In the genomic region with DNA sequence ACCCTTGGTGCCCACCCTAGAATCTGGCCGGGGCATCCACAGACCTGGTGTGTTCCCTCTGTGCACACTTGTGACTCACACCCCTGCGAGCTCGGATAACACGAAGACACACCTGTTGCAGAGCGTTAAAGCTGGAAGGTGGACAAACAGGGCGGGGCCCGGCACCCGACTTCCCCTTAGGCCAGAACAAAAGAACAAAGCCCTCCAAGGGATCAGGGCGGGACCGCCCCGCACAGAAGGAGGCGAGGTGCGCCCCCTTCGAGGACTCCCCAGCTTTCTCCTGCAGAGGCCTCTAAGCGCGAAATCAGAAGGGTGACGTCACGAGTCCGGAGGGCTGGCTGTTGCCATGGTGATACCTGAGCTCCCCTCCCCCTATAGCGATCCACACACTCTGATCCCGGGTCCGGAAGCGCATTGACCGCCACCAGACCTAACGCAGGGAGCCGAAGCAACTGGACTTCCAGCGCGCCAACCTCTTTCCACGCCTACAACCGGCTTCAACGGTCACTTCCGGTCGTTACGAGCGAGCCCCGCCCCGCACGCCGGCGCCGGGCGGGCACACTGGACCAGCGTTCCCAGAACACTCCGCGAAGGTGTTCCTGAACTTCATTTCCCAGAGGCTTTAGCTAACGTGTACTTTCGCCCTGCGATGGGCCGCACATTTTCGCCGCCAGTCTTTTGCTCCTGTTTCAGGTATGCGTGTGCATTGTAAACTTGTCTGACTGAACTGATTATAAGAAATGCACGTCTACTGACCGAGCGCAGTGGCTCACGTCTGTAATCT, we compare ENCODE assay signal across 8 cellular contexts. TPM values are rescaled to one million over a fixed set of nuclear protein-coding genes. Genes with fewer than 3 reads are reported as not detected.
DNase-seq lines count a peak whose midpoint lies in the region; ATAC-seq, FAIRE-seq and TF ChIP-seq lines count a peak whose summit lies in the region.

A gene (minus strand): TSS at position 489 of the 784 bp plus-strand sequence. CDS start 811 bp downstream, outside the sequence.

- DNase-seq in BE2C (peak; percentile 94), GM19238 (ENCODE audit: insufficient read length, low spot score) (peak; percentile 72), NCI-H524 (lab: John Stamatoyannopoulos, UW) (peak; percentile 97 to 98), kidney tubule cell (ENCODE audit: low spot score) (peak; percentile 99)
- DNase-seq in activated CD4-positive, alpha-beta T cell treated with anti-CD3 and anti-CD28 coated beads for 36 hours, result peak; percentile 91
- peak; percentile 57 to 79 (median 64) for DNase-seq in stimulated activated CD4-positive, alpha-beta T cell treated with anti-CD3 and anti-CD28 coated beads, Interleukin-1b, Interleukin-23, amount 100 ng/mL, for 24 hours (ENCODE audit: low read depth in 4 of 4, low spot score in 1 of 4)

- no peaks in the 10 kb centered on the region for H3K9me3 Mint-ChIP-seq in activated CD4-positive, alpha-beta T cell treated with anti-CD3 and anti-CD28 coated beads for 36 hours (ENCODE audit: low read depth)

- H3K27me3 ChIP-seq in BE2C, result no peaks in the 10 kb centered on the region

- H3K4me1 Mint-ChIP-seq in activated CD4-positive, alpha-beta T cell treated with anti-CD3 and anti-CD28 coated beads for 36 hours, result peaks cover 44% of the 10 kb centered on the region

- POLR2A ChIA-PET in activated CD4-positive, alpha-beta T cell treated with anti-CD3 and anti-CD28 coated beads for 36 hours (lab: Charles Lee), result interaction anchor here (0.6 to 0.9 kb wide), 6 partner anchors 205 to 863 kb away, joined by 3 to 4 read pairs (median 3); a partner anchor contains a TSS

- peak; percentile 21 for FAIRE-seq in colon (lab: Jason Lieb, UNC)

- CTCF ChIA-PET in activated CD4-positive, alpha-beta T cell treated with anti-CD3 and anti-CD28 coated beads for 36 hours (lab: Charles Lee), result interaction anchor here (0.6 to 2.4 kb wide), 4 partner anchors 24 to 1349 kb away, joined by 3 to 11 read pairs (median 4); a partner anchor contains a TSS

- no peaks in the 10 kb centered on the region; the same call in 1 of the 2 replicates for H3K36me3 ChIP-seq in BE2C

- peak; percentile 76 for ATAC-seq in HG03442 (IDR thresholded peaks at IDR 0.05; ENCODE audit: unreplicated experiment)
- peak; percentile 83 for ATAC-seq in activated CD4-positive, alpha-beta T cell treated with anti-CD3 and anti-CD28 coated beads for 36 hours

- intact Hi-C loops in activated CD4-positive, alpha-beta T cell treated with anti-CD3 and anti-CD28 coated beads for 36 hours (cut with DNase I, micrococcal nuclease), result loop anchor here (1.0 to 10.0 kb wide), 9 partner anchors 85 to 1188 kb away; a partner anchor contains a TSS

- peak within 1 kb of the TSS; percentile 97 for H3K27ac Mint-ChIP-seq in activated CD4-positive, alpha-beta T cell treated with anti-CD3 and anti-CD28 coated beads for 36 hours

- no peaks in the 10 kb centered on the region for H3K9me3 ChIP-seq in BE2C

- no peaks in the 10 kb centered on the region for H3K4me1 ChIP-seq in BE2C

- H3K4me3 Mint-ChIP-seq in activated CD4-positive, alpha-beta T cell treated with anti-CD3 and anti-CD28 coated beads for 36 hours, result peak within 1 kb of the TSS; percentile 84

- H3K4me3 ChIP-seq in BE2C (ENCODE audit: low read depth, low read length), result peak within 1 kb of the TSS; percentile 95

- H3K27me3 Mint-ChIP-seq in activated CD4-positive, alpha-beta T cell treated with anti-CD3 and anti-CD28 coated beads for 36 hours, result no peaks in the 10 kb centered on the region

- peaks cover 38% of the 10 kb centered on the region for H3K36me3 Mint-ChIP-seq in activated CD4-positive, alpha-beta T cell treated with anti-CD3 and anti-CD28 coated beads for 36 hours (ENCODE audit: low read depth)

- no peak for TF ChIP-seq CTCF in BE2C (IDR thresholded peaks at IDR 0.05; ENCODE audit: low read depth, low read length)

RNA-seq across cellular contexts. Expression of the gene that starts here (rescaled TPM):
- polyA plus RNA-seq in BE2C (2012; ENCODE audit: insufficient read depth, insufficient read length, low read depth), result 3.7 TPM
- total RNA-seq in activated CD4-positive, alpha-beta T cell treated with anti-CD3 and anti-CD28 coated beads for 36 hours, result 10 to 100 TPM; 11.8 to 14.5 TPM

Comparison
In these comparisons a context has a peak if more than half of its experiments do, and no peak if none do; other contexts are left out.
1. Peak in every context shown above with its lines: DNase-seq, ATAC-seq and H3K4me3 ChIP-seq.